Comparison of ENCODE assay signal across 15 cellular contexts in the genomic region with DNA sequence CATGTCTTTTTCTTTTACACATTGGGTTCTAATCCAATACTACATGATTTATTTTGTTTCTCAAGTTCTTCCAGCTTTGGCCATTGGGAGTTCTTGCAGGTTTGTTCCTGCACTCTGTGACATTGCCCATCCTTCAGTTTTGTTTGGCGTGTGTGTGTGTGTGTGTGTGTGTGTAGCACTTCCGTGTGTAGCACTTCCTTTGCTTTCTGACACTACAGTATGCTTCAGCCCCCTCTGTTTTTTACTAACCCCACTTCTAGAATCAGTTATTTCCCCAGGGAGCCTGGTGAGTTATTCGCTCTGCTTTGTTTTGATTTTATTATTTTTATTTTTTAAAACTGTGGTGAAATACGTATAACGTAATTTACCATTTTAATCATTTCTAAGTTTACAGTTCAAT.
"Had no signal": no experiment of that assay in that cellular context is flagged by ENCODE, and none has a peak within 500 bp of the region (broad histone marks: within the 10 kb centered on the region; RNA-seq: fewer than 3 reads in every experiment).

No MANE protein-coding gene starts in this region.

- H3K9me3 Mint-ChIP-seq: naive thymus-derived CD4-positive, alpha-beta T cell had no signal

- DNase-seq: activated CD4-positive, alpha-beta T cell treated with anti-CD3 and anti-CD28 coated beads, Interleukin-2, amount 50 U/mL, for 48 hours; activated CD4-positive, CD25-positive, alpha-beta regulatory T cell treated with anti-CD3 and anti-CD28 coated beads, Interleukin-2, amount 50 U/mL, for 72 hours; activated CD8-positive, alpha-beta memory T cell treated with anti-CD3 and anti-CD28 coated beads, Interleukin-2, amount 50 U/mL, for 4 hours; activated naive CD4-positive, alpha-beta T cell treated with Interleukin-2 at 50 U/mL for 16 hours; erythroblast; mammary epithelial cell; naive thymus-derived CD4-positive, alpha-beta T cell; retina; stimulated activated naive CD4-positive, alpha-beta T cell; T1000; tibial artery had no signal

- H3K4me3 ChIP-seq: ascending aorta, tibial artery had no signal

- ATAC-seq: left lobe of liver; naive thymus-derived CD4-positive, alpha-beta T cell had no signal

- H3K27me3 Mint-ChIP-seq: naive thymus-derived CD4-positive, alpha-beta T cell had no signal

- H3K4me3 Mint-ChIP-seq: naive thymus-derived CD4-positive, alpha-beta T cell had no signal

- H3K27ac ChIP-seq: ascending aorta, neutrophil, parathyroid adenoma, tibial artery had no signal

- H3K9ac ChIP-seq: parathyroid adenoma had no signal

- H3K27me3 ChIP-seq: ascending aorta, neutrophil, tibial artery had no signal

- H3K9me3 ChIP-seq: ascending aorta, neutrophil, tibial artery had no signal

- H3K36me3 ChIP-seq: ascending aorta, tibial artery had no signal
